In the genomic region with DNA sequence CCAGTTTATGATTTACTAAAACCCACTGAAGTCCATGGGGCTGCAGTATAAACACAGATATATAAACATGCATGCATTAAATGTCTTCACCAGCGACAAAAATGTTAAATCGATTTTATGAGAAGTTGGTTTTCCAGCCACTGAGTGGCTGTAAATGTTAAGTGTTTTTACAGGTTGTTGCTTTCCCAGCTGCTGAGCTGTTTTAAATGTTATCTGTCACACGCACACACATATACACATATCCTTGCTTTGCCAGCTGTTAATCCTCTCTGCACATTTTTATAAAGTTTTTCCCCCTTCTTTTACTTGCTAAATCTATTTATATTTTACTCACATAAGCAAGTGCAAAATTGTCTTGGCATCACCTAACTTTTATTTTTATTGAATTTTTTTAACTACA, we compare ENCODE assay signal across 23 cellular contexts.
DNase-seq lines count a peak whose midpoint lies in the region; ATAC-seq and TF ChIP-seq lines count a peak whose summit lies in the region.
"Had no signal": no experiment of that assay in that cellular context is flagged by ENCODE, and none has a peak within 500 bp of the region (broad histone marks: within the 10 kb centered on the region; RNA-seq: fewer than 3 reads in every experiment).

No MANE protein-coding gene starts in this region.

- H3K4me1 Mint-ChIP-seq in nephron progenitor cell, result peaks cover 21% of the 10 kb centered on the region
- H3K4me1 Mint-ChIP-seq: H9, IgD-negative memory B cell had no signal

- no peak for TF ChIP-seq CTCF in nephron progenitor cell (IDR thresholded peaks at IDR 0.05)

- H3K4me3 Mint-ChIP-seq in nephron progenitor cell, result no peak overlapping the region
- H3K4me3 Mint-ChIP-seq: CD8-positive, alpha-beta T cell; H9; IgD-negative memory B cell had no signal

- no peaks in the 10 kb centered on the region for H3K9me3 Mint-ChIP-seq in nephron progenitor cell
- H3K9me3 Mint-ChIP-seq: CD8-positive, alpha-beta T cell; H9 had no signal

- ATAC-seq in GM21717 (IDR thresholded peaks at IDR 0.05; ENCODE audit: unreplicated experiment) (no peak), HG02610 (IDR thresholded peaks at IDR 0.05; ENCODE audit: unreplicated experiment) (no peak)
- ATAC-seq: CD8-positive, alpha-beta T cell had no signal

- peak; percentile 37 for DNase-seq in DMS153 (lab: John Stamatoyannopoulos, UW)
- DNase-seq in DMS153 treated with DMSO at 0.1 percent for 48 hours (lab: John Stamatoyannopoulos, UW; ENCODE audit: unreplicated experiment), result no peak
- peak; percentile 48 for DNase-seq in LHCN-M2 (ENCODE audit: low read depth)
- DNase-seq in OCI-M1 (lab: John Stamatoyannopoulos, UW), result peak; percentile 66
- peak; percentile 8 for DNase-seq in left kidney (ENCODE audit: low read depth, low spot score)
- DNase-seq in nephron progenitor cell, result no peak
- DNase-seq: ACHN; C1 segment of cervical spinal cord; Calu3; CD8-positive, alpha-beta T cell; DMS79; GM23248; H9; Karpas-422; MG63; NCI-H1048; NCI-H146; NCI-H2081; NCI-H446; NCI-H774 had no signal

- H3K36me3 Mint-ChIP-seq in nephron progenitor cell (ENCODE audit: low read depth), result no peaks in the 10 kb centered on the region
- H3K36me3 Mint-ChIP-seq: CD8-positive, alpha-beta T cell; IgD-negative memory B cell had no signal

- H3K27ac Mint-ChIP-seq in nephron progenitor cell, result no peak overlapping the region
- H3K27ac Mint-ChIP-seq: CD8-positive, alpha-beta T cell; H9 had no signal

- peaks cover 9% of the 10 kb centered on the region for H3K27me3 Mint-ChIP-seq in nephron progenitor cell (ENCODE audit: low read depth, poor library complexity)
- H3K27me3 Mint-ChIP-seq: IgD-negative memory B cell had no signal

Comparison
In these comparisons a context has a peak if more than half of its experiments do, and no peak if none do; other contexts are left out.
1. DNase-seq: peak in DMS153 (single experiment), LHCN-M2 (single experiment), OCI-M1 (single experiment) and left kidney (single experiment); none in DMS153 treated with DMSO at 0.1 percent for 48 hours (single experiment) and nephron progenitor cell (single experiment).